12 cellular contexts compared by ENCODE assay signal in the genomic region with DNA sequence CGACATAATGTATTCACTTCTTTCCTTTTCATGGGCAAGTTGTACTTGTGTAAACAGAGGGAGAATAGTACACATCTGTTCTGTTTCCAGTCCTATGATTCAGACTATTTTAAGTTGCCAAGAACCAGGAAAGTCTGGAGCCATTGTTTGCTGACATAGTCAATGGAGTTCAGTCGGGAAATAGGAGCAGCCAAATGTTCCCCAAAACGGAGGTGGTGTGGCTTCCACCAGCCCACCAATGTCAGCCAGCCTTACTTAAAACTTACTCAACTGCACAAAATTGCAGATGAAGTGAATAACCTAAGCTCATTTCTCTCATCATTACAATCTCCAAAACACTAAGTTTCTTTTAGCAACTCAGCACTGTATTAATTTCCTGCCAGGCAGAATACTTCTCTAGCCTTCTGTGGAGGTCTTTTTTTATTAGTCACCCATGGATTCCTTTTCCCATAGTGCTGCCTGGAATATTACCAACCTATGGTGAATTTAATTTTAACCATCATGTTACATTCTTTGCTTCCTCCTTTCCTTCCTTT. TPM values are rescaled to one million over a fixed set of nuclear protein-coding genes. Genes with fewer than 3 reads are reported as not detected.
DNase-seq lines count a peak whose midpoint lies in the region; FAIRE-seq and TF ChIP-seq lines count a peak whose summit lies in the region.
"Had no signal": no experiment of that assay in that cellular context is flagged by ENCODE, and none has a peak within 500 bp of the region (broad histone marks: within the 10 kb centered on the region; RNA-seq: fewer than 3 reads in every experiment).

No MANE protein-coding gene starts in this region.

- H3K9ac ChIP-seq in skeletal muscle satellite cell (ENCODE audit: low read depth, low read length), result peak overlapping the region; percentile 7

- FAIRE-seq in bronchial epithelial cell (lab: Jason Lieb, UNC), result no peak
- FAIRE-seq: GM19239 had no signal

- H3K4me3 ChIP-seq in bronchial epithelial cell (ENCODE audit: low read depth, low read length), result no peak overlapping the region
- H3K4me3 ChIP-seq in skeletal muscle satellite cell (ENCODE audit: low read length), result peak overlapping the region; percentile 38

- H3K9me3 ChIP-seq in skeletal muscle satellite cell (replicated peaks; ENCODE audit: low read length), result no peaks in the 10 kb centered on the region

- no peak for TF ChIP-seq CTCF in bronchial epithelial cell (IDR thresholded peaks at IDR 0.05; ENCODE audit: insufficient read depth, low read length, severe bottlenecking)

- DNase-seq in HCEC 1CT, result peak; percentile 81
- peak; percentile 73 for DNase-seq in bronchial epithelial cell (ENCODE audit: low read depth)
- peak; percentile 85 for DNase-seq in iris pigment epithelial cell (ENCODE audit: low read depth)
- no peak for DNase-seq in T-helper 2 cell
- DNase-seq in HPDE6-E6E7 (ENCODE audit: extremely low spot score), result no peak
- no peak for DNase-seq in DMS153 (lab: John Stamatoyannopoulos, UW)
- no peak for DNase-seq in NCI-H510A (lab: John Stamatoyannopoulos, UW)
- DNase-seq: effector CD4-positive, alpha-beta T cell; SHP77 had no signal

- H3K36me3 ChIP-seq in bronchial epithelial cell (ENCODE audit: control insufficient read depth, insufficient read depth, low read length) (no peaks in the 10 kb centered on the region), skeletal muscle satellite cell (ENCODE audit: insufficient read depth, low read length) (no peaks in the 10 kb centered on the region)

- peaks cover 17% of the 10 kb centered on the region for H3K4me1 ChIP-seq in skeletal muscle satellite cell (ENCODE audit: control insufficient read depth, insufficient read depth, low read length)

- peak overlapping the region; percentile 57 for H3K4me2 ChIP-seq in skeletal muscle satellite cell (ENCODE audit: low read length)

- H3K27me3 ChIP-seq in bronchial epithelial cell (ENCODE audit: control insufficient read depth, insufficient read depth, low read length) (no peaks in the 10 kb centered on the region), skeletal muscle satellite cell (ENCODE audit: control insufficient read depth, insufficient read depth, low read length) (no peaks in the 10 kb centered on the region)

RNA-seq across cellular contexts. Expression of a gene that starts 22.3 kb away (rescaled TPM):
- total RNA-seq in bronchial epithelial cell, result not detected in 2 replicates
- total RNA-seq in skeletal muscle satellite cell (2012; rRNA removed), result not detected in 2 replicates
- total RNA-seq: mesenteric fat pad had no signal

Comparison
In these comparisons a context has a peak if more than half of its experiments do, and no peak if none do; other contexts are left out.
1. DNase-seq: peak in HCEC 1CT (single experiment), bronchial epithelial cell (single experiment) and iris pigment epithelial cell (single experiment); none in T-helper 2 cell (0 of 5), HPDE6-E6E7 (single experiment), DMS153 (single experiment) and NCI-H510A (single experiment).